18 cellular contexts compared by ENCODE assay signal in the genomic region with DNA sequence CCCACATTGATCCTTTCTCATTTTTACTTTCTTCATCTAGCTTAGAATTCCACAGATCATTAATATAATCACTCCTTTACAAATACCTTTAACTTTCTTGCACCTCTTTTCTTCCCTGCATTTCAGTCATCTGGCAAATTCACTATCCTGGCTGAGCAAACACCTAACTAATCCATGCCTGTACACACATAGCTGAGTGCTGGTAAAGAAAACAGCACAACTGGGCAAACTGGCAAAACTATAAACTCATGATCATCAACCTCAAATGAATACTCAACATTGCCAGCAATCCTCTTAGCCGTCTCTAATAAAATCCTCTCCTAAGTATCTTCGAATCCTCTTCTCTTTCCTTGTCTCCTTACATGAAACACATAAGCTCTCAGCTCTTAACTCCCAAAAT. TPM values are rescaled to one million over a fixed set of nuclear protein-coding genes. Genes with fewer than 3 reads are reported as not detected.
DNase-seq lines count a peak whose midpoint lies in the region; ATAC-seq, FAIRE-seq and TF ChIP-seq lines count a peak whose summit lies in the region.
"Had no signal": no experiment of that assay in that cellular context is flagged by ENCODE, and none has a peak within 500 bp of the region (broad histone marks: within the 10 kb centered on the region; RNA-seq: fewer than 3 reads in every experiment).

No MANE protein-coding gene starts in this region.

- no CpG with 5 or more reads among the region's 2 CpGs for WGBS in H9 (ENCODE audit: extremely low coverage, insufficient read length, low lambda C conversion rate)
- 93% methylated on average over 2 of the region's 2 CpGs for WGBS in K562 (ENCODE audit: insufficient coverage, low coverage, missing lambda C conversion rate)

- no peak overlapping the region for H3K56ac ChIP-seq in H9 (ENCODE audit: insufficient read length, low read depth, low read length)

- intact Hi-C loops in K562 (cut with micrococcal nuclease): no loop called here

- H2BK15ac ChIP-seq in H9 (ENCODE audit: low read depth, low read length): no peak overlapping the region

- TF ChIP-seq POLR2A in K562 (conservative IDR thresholded peaks at IDR 0.05): peak; percentile 29; the same call in 1 of the 2 replicates

- TF ChIP-seq CTCF in H9 (conservative IDR thresholded peaks at IDR 0.05): no peak
- no peak for TF ChIP-seq CTCF in K562 (IDR thresholded peaks at IDR 0.05 in 2 of 3, conservative IDR thresholded peaks at IDR 0.05 in 1 of 3; ENCODE audit: insufficient read depth in 2 of 3, low read depth in 1 of 3, low read length in 3 of 3)
- no peak for TF ChIP-seq CTCF in neural progenitor cell (IDR thresholded peaks at IDR 0.05)

- H3K27ac ChIP-seq in H9 (ENCODE audit: insufficient read length, low read depth, low read length): no peak overlapping the region
- no peak overlapping the region for H3K27ac ChIP-seq in K562 (ENCODE audit: extremely low read depth, low read depth, low read length)
- H3K27ac ChIP-seq in neural progenitor cell: peak overlapping the region; percentile 5
- H3K27ac ChIP-seq: 22Rv1, SJSA1, transverse colon had no signal

- no peak overlapping the region for H2BK120ac ChIP-seq in H9 (ENCODE audit: low read depth, low read length, poor library complexity, severe bottlenecking)

- DNase-seq in T-helper 1 cell (no peak), H9 (no peak), K562 (ENCODE audit: extremely low read depth in 1 of 4, low spot score in 3 of 4) (no peak), neural progenitor cell (ENCODE audit: low spot score) (no peak), NCI-H748 (lab: John Stamatoyannopoulos, UW; ENCODE audit: unreplicated experiment) (no peak), NCI-H2196 (lab: John Stamatoyannopoulos, UW; ENCODE audit: unreplicated experiment) (no peak)
- DNase-seq: activated naive CD4-positive, alpha-beta T cell treated with anti-CD3 and anti-CD28 coated beads, Interleukin-2, amount 10 ng/mL, durations not matched to agents 7 days and 5 days; DMS 273 treated with DMSO at 0.1 percent for 48 hours; NCI-H82; PC-3; stimulated activated naive CD4-positive, alpha-beta T cell treated with Interleukin-2 at 50 U/mL for 16 hours; transverse colon had no signal

- no peak overlapping the region for H2AK5ac ChIP-seq in H9 (ENCODE audit: insufficient read length, low read length)

- no peak overlapping the region for H3K4me3 Mint-ChIP-seq in T-helper 1 cell treated with Interleukin-12 subunit alpha and Interleukin-12 subunit beta and Interleukin-4 antibody, amounts not matched to agents 30 μg/mL and 1 μg/mL, for 36 hours
- H3K4me3 Mint-ChIP-seq in H9 (no peak overlapping the region), neural progenitor cell (no peak overlapping the region)
- H3K4me3 Mint-ChIP-seq: activated naive CD4-positive, alpha-beta T cell treated with anti-CD3 and anti-CD28 coated beads, Interleukin-2, amount 10 ng/mL, durations not matched to agents 7 days and 5 days had no signal

- no peaks in the 10 kb centered on the region for H3K9me3 Mint-ChIP-seq in T-helper 1 cell treated with Interleukin-12 subunit alpha and Interleukin-12 subunit beta and Interleukin-4 antibody, amounts not matched to agents 30 μg/mL and 1 μg/mL, for 36 hours
- H3K9me3 Mint-ChIP-seq in H9 (no peaks in the 10 kb centered on the region), neural progenitor cell (peaks cover 4% of the 10 kb centered on the region)
- H3K9me3 Mint-ChIP-seq: activated naive CD4-positive, alpha-beta T cell treated with anti-CD3 and anti-CD28 coated beads, Interleukin-2, amount 10 ng/mL, durations not matched to agents 7 days and 5 days had no signal

- peaks cover 20% of the 10 kb centered on the region for H3K4me1 Mint-ChIP-seq in T-helper 1 cell treated with Interleukin-12 subunit alpha and Interleukin-12 subunit beta and Interleukin-4 antibody, amounts not matched to agents 30 μg/mL and 1 μg/mL, for 36 hours (ENCODE audit: low read depth)
- H3K4me1 Mint-ChIP-seq in H9: peaks cover 0 to 7% of the 10 kb centered on the region in 2 experiments; a peak in 3 of 4 replicates
- no peaks in the 10 kb centered on the region for H3K4me1 Mint-ChIP-seq in neural progenitor cell

- H3K79me2 ChIP-seq in H9 (ENCODE audit: insufficient read depth, low read length) (no peaks in the 10 kb centered on the region), K562 (ENCODE audit: control insufficient read depth, insufficient read depth, low read length) (peaks cover 85% of the 10 kb centered on the region), neural progenitor cell (ENCODE audit: low read depth) (no peaks in the 10 kb centered on the region)

- no peak overlapping the region for H3K4me2 ChIP-seq in H9 (ENCODE audit: insufficient read depth, insufficient read length, low read length)
- H3K4me2 ChIP-seq in K562 (ENCODE audit: insufficient read depth, low read length): no peak overlapping the region
- H3K4me2 ChIP-seq in neural progenitor cell: no peak overlapping the region

- no peak overlapping the region for H2BK12ac ChIP-seq in H9 (ENCODE audit: insufficient read length, low read depth, low read length)

- no peak overlapping the region for H4K91ac ChIP-seq in H9 (ENCODE audit: insufficient read length, low read depth, low read length)

- CTCF ChIA-PET in K562 (lab: Yijun Ruan, JAX; ENCODE audit: low intra/inter-chr PET ratio): no interaction called here

- H3K27me3 ChIP-seq in H9 (ENCODE audit: insufficient read depth, low read length): no peaks in the 10 kb centered on the region
- H3K27me3 ChIP-seq in K562 (ENCODE audit: control insufficient read depth in 2 of 2, insufficient read depth in 2 of 2, low read length in 2 of 2): no peaks in the 10 kb centered on the region
- H3K27me3 ChIP-seq in neural progenitor cell: no peaks in the 10 kb centered on the region
- H3K27me3 ChIP-seq: SJSA1, transverse colon had no signal

- H3K27me3 Mint-ChIP-seq in T-helper 1 cell treated with Interleukin-12 subunit alpha and Interleukin-12 subunit beta and Interleukin-4 antibody, amounts not matched to agents 30 μg/mL and 1 μg/mL, for 36 hours (ENCODE audit: low read depth): no peaks in the 10 kb centered on the region
- H3K27me3 Mint-ChIP-seq in H9 (ENCODE audit: low read depth) (no peaks in the 10 kb centered on the region), neural progenitor cell (ENCODE audit: insufficient read depth, low read depth) (no peaks in the 10 kb centered on the region)
- H3K27me3 Mint-ChIP-seq: activated naive CD4-positive, alpha-beta T cell treated with anti-CD3 and anti-CD28 coated beads, Interleukin-2, amount 10 ng/mL, durations not matched to agents 7 days and 5 days had no signal

- peaks cover 93% of the 10 kb centered on the region for H3K36me3 ChIP-seq in K562 (ENCODE audit: control insufficient read depth, insufficient read depth, low read length)
- H3K36me3 ChIP-seq in neural progenitor cell: no peaks in the 10 kb centered on the region

- ATAC-seq in K562: peak; percentile 8; the same call in 2 of the 3 replicates
- no peak for ATAC-seq in HG03159 (IDR thresholded peaks at IDR 0.05; ENCODE audit: unreplicated experiment)
- ATAC-seq: PC-3, sciatic nerve had no signal

- no peak overlapping the region for H3K4ac ChIP-seq in H9 (ENCODE audit: low read depth, low read length)

- H4K20me1 ChIP-seq in H9 (ENCODE audit: control insufficient read depth, insufficient read depth, insufficient read length): no peaks in the 10 kb centered on the region
- H4K20me1 ChIP-seq in K562 (replicated peaks; ENCODE audit: control insufficient read depth, insufficient read depth, low read length): no peaks in the 10 kb centered on the region; the same call in 1 of the 2 replicates
- H4K20me1 ChIP-seq in neural progenitor cell (ENCODE audit: low read depth): peaks cover 5% of the 10 kb centered on the region

- FAIRE-seq in K562 (lab: Jason Lieb, UNC): no peak
- FAIRE-seq: H1 had no signal

- BruUV-seq in K562 (replicated peaks; lab: Mats Ljungman, UMichigan): no TSS peak

- no peak for TF ChIP-seq EP300 in K562 (IDR thresholded peaks at IDR 0.05; ENCODE audit: low read length)

- no peak overlapping the region for H2BK5ac ChIP-seq in H9 (ENCODE audit: insufficient read length, low read length)

- H3K23me2 ChIP-seq in H9 (ENCODE audit: insufficient read length, low read depth, low read length, poor library complexity, severe bottlenecking): no peaks in the 10 kb centered on the region

- no peaks in the 10 kb centered on the region for H3F3A ChIP-seq in neural progenitor cell (ENCODE audit: low read depth)

- H3K27ac Mint-ChIP-seq in T-helper 1 cell treated with Interleukin-12 subunit alpha and Interleukin-12 subunit beta and Interleukin-4 antibody, amounts not matched to agents 30 μg/mL and 1 μg/mL, for 36 hours: peak overlapping the region; percentile 21
- H3K27ac Mint-ChIP-seq in H9 (peak overlapping the region in 2 of 3 experiments; percentile 3 to 37; a peak in 4 of 7 replicates), neural progenitor cell (no peak overlapping the region)
- H3K27ac Mint-ChIP-seq: activated naive CD4-positive, alpha-beta T cell treated with anti-CD3 and anti-CD28 coated beads, Interleukin-2, amount 10 ng/mL, durations not matched to agents 7 days and 5 days had no signal

- peaks cover 38% of the 10 kb centered on the region for H3K36me3 Mint-ChIP-seq in T-helper 1 cell treated with Interleukin-12 subunit alpha and Interleukin-12 subunit beta and Interleukin-4 antibody, amounts not matched to agents 30 μg/mL and 1 μg/mL, for 36 hours (ENCODE audit: low read depth)
- H3K36me3 Mint-ChIP-seq in H9 (ENCODE audit: insufficient read depth in 1 of 3, low read depth in 3 of 3) (peaks cover 13 to 42% (median 32%) of the 10 kb centered on the region in 3 experiments; a peak in 6 of 7 replicates), neural progenitor cell (peaks cover 31% of the 10 kb centered on the region)

- POLR2A ChIA-PET in K562 (lab: Yijun Ruan, JAX): interaction anchor here (0.8 to 4.3 kb wide), 8 partner anchors 9 to 256 kb away, joined by 3 to 21 read pairs (median 3); no protein-coding TSS in a partner anchor

- no peak for TF ChIP-seq RAD21 in K562 (CRISPR knock-in tag; conservative IDR thresholded peaks at IDR 0.05 in 1 of 2, IDR thresholded peaks at IDR 0.05 in 1 of 2)

- H3K9ac ChIP-seq in H9 (ENCODE audit: extremely low read depth, insufficient read length, low read length) (no peak overlapping the region), K562 (ENCODE audit: insufficient read depth in 1 of 2, low read depth in 2 of 2, low read length in 2 of 2) (no peak overlapping the region), neural progenitor cell (no peak overlapping the region)

- H3K4me1 ChIP-seq in H9 (ENCODE audit: insufficient read depth, low read length): no peaks in the 10 kb centered on the region
- H3K4me1 ChIP-seq in K562 (replicated peaks in 1 of 2; ENCODE audit: control insufficient read depth in 2 of 2, insufficient read depth in 2 of 2, low read length in 2 of 2): no peaks in the 10 kb centered on the region; a peak in 2 of 5 replicates
- no peaks in the 10 kb centered on the region for H3K4me1 ChIP-seq in neural progenitor cell
- H3K4me1 ChIP-seq: SJSA1 had no signal

- H3K23ac ChIP-seq in H9 (ENCODE audit: insufficient read length, low read depth, low read length): no peak overlapping the region

- H4K8ac ChIP-seq in H9 (replicated peaks; ENCODE audit: insufficient read length, low read depth, low read length): no peak overlapping the region

- H3T11ph ChIP-seq in H9 (ENCODE audit: low read length): no peak overlapping the region

- no peak overlapping the region for H4K5ac ChIP-seq in H9 (ENCODE audit: insufficient read length, low read depth, low read length)

- H2BK20ac ChIP-seq in H9 (ENCODE audit: low read depth, low read length, poor library complexity, severe bottlenecking): no peak overlapping the region

- H3K9me1 ChIP-seq in K562 (ENCODE audit: control insufficient read depth, insufficient read depth, low read length): no peaks in the 10 kb centered on the region

- in situ Hi-C loops in K562 (cut with MboI): no loop called here

- H3K14ac ChIP-seq in H9 (ENCODE audit: insufficient read depth, low read length): no peak overlapping the region

- H2AFZ ChIP-seq in H9 (ENCODE audit: low read length): no peak overlapping the region
- H2AFZ ChIP-seq in K562 (ENCODE audit: low read depth, low read length): no peak overlapping the region
- no peak overlapping the region for H2AFZ ChIP-seq in neural progenitor cell (replicated peaks)

- no peak overlapping the region for H3K18ac ChIP-seq in H9 (ENCODE audit: insufficient read length, low read depth, low read length)

- no peak overlapping the region for H3K4me3 ChIP-seq in K562
- H3K4me3 ChIP-seq in neural progenitor cell: no peak overlapping the region
- H3K4me3 ChIP-seq: SJSA1, transverse colon had no signal

- H3K9me3 ChIP-seq in H9 (ENCODE audit: control insufficient read depth, low read depth, low read length) (no peaks in the 10 kb centered on the region), K562 (replicated peaks; ENCODE audit: control insufficient read depth, insufficient read depth, low read depth, low read length) (no peaks in the 10 kb centered on the region), neural progenitor cell (ENCODE audit: low read depth) (no peaks in the 10 kb centered on the region)
- H3K9me3 ChIP-seq: SJSA1, transverse colon had no signal

- H3K79me1 ChIP-seq in H9 (ENCODE audit: insufficient read depth, low read depth, low read length, poor library complexity, severe bottlenecking): no peaks in the 10 kb centered on the region

RNA-seq across cellular contexts. Expression of a gene that starts 52.4 kb away (rescaled TPM):
- 76.4 and 80.4 TPM in 2 replicates for total RNA-seq in H9 (2021)
- 475 and 1,498 TPM in 2 replicates for total RNA-seq in K562 (2011; cell fraction: chromatin; rRNA removed; ENCODE audit: low replicate concordance)
- total RNA-seq in K562 (2011; cell fraction: nucleolus; rRNA removed): 202 and 279 TPM in 2 replicates
- 517 and 758 TPM in 2 replicates for total RNA-seq in K562 (2011; cell fraction: nucleoplasm; rRNA removed)
- total RNA-seq in K562 (2014; rRNA removed): 230 and 307 TPM in 2 replicates
- 340 and 386 TPM in 2 replicates for total RNA-seq in K562 (2014; rRNA removed; fragmentation: Illumina TruSeq; extraction: Trizol)
- 269 and 309 TPM in 2 replicates for total RNA-seq in K562 (2015; rRNA removed; fragmentation: Illumina TruSeq; extraction: Trizol)
- 281 and 340 TPM in 2 replicates for total RNA-seq in K562 (2021)
- polyA plus RNA-seq in K562 (2011; rRNA removed): 681 and 990 TPM in 2 replicates
- 509 and 566 TPM in 2 replicates for polyA plus RNA-seq in K562 (2011; cell fraction: cytosol; rRNA removed)
- 499 and 568 TPM in 2 replicates for polyA plus RNA-seq in K562 (2011; cell fraction: nucleus; rRNA removed)
- 259 and 286 TPM in 2 replicates for polyA plus RNA-seq in K562 (2012)
- 445 and 542 TPM in 2 replicates for polyA plus RNA-seq in K562 (2014; fragmentation: Illumina TruSeq; extraction: Trizol)
- 100 to 1,000 TPM in 1 of 2 experiments, 10 to 100 TPM in 1; 41.3 to 129 TPM for polyA plus RNA-seq in K562 (2014; fragmentation: Nextera tagmentation; extraction: Ambion mirVana)
- 304 TPM in 2 replicates for polyA plus RNA-seq in K562 (2014; rRNA removed)
- polyA minus RNA-seq in K562 (2011; rRNA and poly(A)+ RNA removed): 1,181 and 1,573 TPM in 2 replicates
- polyA minus RNA-seq in K562 (2011; cell fraction: cytosol; rRNA and poly(A)+ RNA removed): 387 and 658 TPM in 2 replicates
- 394 and 431 TPM in 2 replicates for polyA minus RNA-seq in K562 (2011; cell fraction: nucleus; rRNA and poly(A)+ RNA removed)
- total RNA-seq in neural progenitor cell (ENCODE audit: low replicate concordance): 119 and 204 TPM in 2 replicates
